In the genomic region with DNA sequence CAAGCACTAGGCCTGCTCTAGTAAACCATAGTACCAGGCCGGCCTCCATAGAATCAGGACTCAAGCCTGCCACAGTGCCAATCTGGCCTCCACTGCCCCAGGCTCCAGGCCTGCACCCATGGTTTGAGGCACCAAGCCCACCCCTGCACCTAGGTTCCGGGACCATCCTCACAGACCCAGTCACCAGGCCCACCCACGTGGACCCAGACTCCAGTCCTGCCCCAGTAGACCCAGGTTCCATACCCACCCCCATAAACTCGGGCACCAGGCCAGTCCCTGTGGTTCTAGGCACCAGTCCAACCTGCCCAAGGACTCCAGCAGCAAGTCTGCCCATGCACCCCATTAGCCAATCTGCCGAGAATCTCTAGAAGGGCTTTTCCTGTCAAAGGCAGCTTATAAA, we compare ENCODE assay signal across 8 cellular contexts.
"Had no signal": no experiment of that assay in that cellular context is flagged by ENCODE, and none has a peak within 500 bp of the region (broad histone marks: within the 10 kb centered on the region; RNA-seq: fewer than 3 reads in every experiment).

No MANE protein-coding gene starts in this region.

- H3K9ac ChIP-seq: GM23248 had no signal

- H2AFZ ChIP-seq: GM23248 had no signal

- ATAC-seq: HepG2 had no signal

- DNase-seq: GM23248, GOT3, H9, HCEC 1CT, KBM-7 had no signal

- H3K27ac ChIP-seq: GM23248, HL-60 had no signal

- H3K4me3 ChIP-seq: GM23248 had no signal

- FAIRE-seq: H54, HepG2 had no signal
